18 cellular contexts compared by ENCODE assay signal in genomic region chr7:29918850-29919249, GRCh38.
DNase-seq lines count a peak whose midpoint lies in the region; TF ChIP-seq lines count a peak whose summit lies in the region.
"Had no signal": no experiment of that assay in that cellular context is flagged by ENCODE, and none has a peak within 500 bp of the region (broad histone marks: within the 10 kb centered on the region; RNA-seq: fewer than 3 reads in every experiment).

No MANE protein-coding gene starts in this region.

- H3K27me3 ChIP-seq in dorsolateral prefrontal cortex: no peaks in the 10 kb centered on the region
- H3K27me3 ChIP-seq in vagina: no peaks in the 10 kb centered on the region
- H3K27me3 ChIP-seq: BE2C; BLaER1 treated with 17β-estradiol and CSF1 and Interleukin-3, amounts not matched to agents 10 nM and 100 nM had no signal

- H3K27ac ChIP-seq in dorsolateral prefrontal cortex: peak overlapping the region in 34 of 59 donors; percentile 2 to 61 (median 28)
- no peak overlapping the region for H3K27ac ChIP-seq in vagina
- H3K27ac ChIP-seq: 22Rv1; BLaER1 treated with 17β-estradiol and CSF1 and Interleukin-3, amounts not matched to agents 10 nM and 100 nM had no signal

- no peak for TF ChIP-seq POLR2A in vagina (IDR thresholded peaks at IDR 0.05)

- no peaks in the 10 kb centered on the region for H3K36me3 Mint-ChIP-seq in activated naive CD8-positive, alpha-beta T cell
- peaks cover 3% of the 10 kb centered on the region for H3K36me3 Mint-ChIP-seq in activated naive CD8-positive, alpha-beta T cell treated with anti-CD3 and anti-CD28 coated beads for 36 hours

- no peak overlapping the region for H3K4me3 Mint-ChIP-seq in activated naive CD8-positive, alpha-beta T cell
- no peak overlapping the region for H3K4me3 Mint-ChIP-seq in activated naive CD8-positive, alpha-beta T cell treated with anti-CD3 and anti-CD28 coated beads for 36 hours
- H3K4me3 Mint-ChIP-seq: CD14-positive monocyte; CD4-positive, alpha-beta T cell; HFFc6 had no signal

- intact Hi-C loops in dorsolateral prefrontal cortex (cut with DNase I) (loop anchor here in 1 of 2 donors (5.0 kb wide), 1 partner anchor 112 kb away; the partner anchor contains the start of gene WIPF3), vagina (cut with DNase I) (no loop called here)

- no peaks in the 10 kb centered on the region for H3K4me1 ChIP-seq in vagina
- H3K4me1 ChIP-seq: BE2C, HAP-1 had no signal

- H3K4me3 ChIP-seq in dorsolateral prefrontal cortex (no peak overlapping the region), vagina (no peak overlapping the region)
- H3K4me3 ChIP-seq: BLaER1 treated with 17β-estradiol and CSF1 and Interleukin-3, amounts not matched to agents 10 nM and 100 nM; HAP-1 had no signal

- peaks cover 0 to 15% of the 10 kb centered on the region in 2 donors for H3K36me3 ChIP-seq in vagina
- H3K36me3 ChIP-seq: BLaER1 treated with 17β-estradiol and CSF1 and Interleukin-3, amounts not matched to agents 10 nM and 100 nM had no signal

- H3K9me3 ChIP-seq in vagina: no peaks in the 10 kb centered on the region
- H3K9me3 ChIP-seq: BE2C; BLaER1 treated with 17β-estradiol and CSF1 and Interleukin-3, amounts not matched to agents 10 nM and 100 nM; HAP-1 had no signal

- TF ChIP-seq CTCF in dorsolateral prefrontal cortex (IDR thresholded peaks at IDR 0.05 in 54 of 56, conservative IDR thresholded peaks at IDR 0.05 in 2 of 56; ENCODE audit: low read depth in 1 of 56, partially characterized antibody in 56 of 56) (no peak), vagina (IDR thresholded peaks at IDR 0.05) (no peak)

- no peaks in the 10 kb centered on the region for H3K4me1 Mint-ChIP-seq in activated naive CD8-positive, alpha-beta T cell (ENCODE audit: low read depth)
- H3K4me1 Mint-ChIP-seq in activated naive CD8-positive, alpha-beta T cell treated with anti-CD3 and anti-CD28 coated beads for 36 hours: no peaks in the 10 kb centered on the region

- no peaks in the 10 kb centered on the region for H3K9me3 Mint-ChIP-seq in activated naive CD8-positive, alpha-beta T cell (ENCODE audit: low read depth)
- no peaks in the 10 kb centered on the region for H3K9me3 Mint-ChIP-seq in activated naive CD8-positive, alpha-beta T cell treated with anti-CD3 and anti-CD28 coated beads for 36 hours
- H3K9me3 Mint-ChIP-seq: CD14-positive monocyte; CD4-positive, alpha-beta T cell; HFFc6 had no signal

- no peaks in the 10 kb centered on the region for H3K27me3 Mint-ChIP-seq in activated naive CD8-positive, alpha-beta T cell
- no peaks in the 10 kb centered on the region for H3K27me3 Mint-ChIP-seq in activated naive CD8-positive, alpha-beta T cell treated with anti-CD3 and anti-CD28 coated beads for 36 hours

- DNase-seq in activated naive CD8-positive, alpha-beta T cell treated with anti-CD3 and anti-CD28 coated beads for 36 hours: no peak
- DNase-seq in dorsolateral prefrontal cortex (no peak), vagina (ENCODE audit: extremely low spot score in 2 of 2) (peak; percentile 25 to 58), SKM-1 (lab: John Stamatoyannopoulos, UW; ENCODE audit: unreplicated experiment) (no peak), NCI-H2029 (lab: John Stamatoyannopoulos, UW) (no peak)
- DNase-seq: BE2C; Calu3; CD4-positive, alpha-beta T cell; COR-L47; DMS53; DMS79 treated with DMSO at 0.1 percent for 48 hours; GOT3; HFFc6 had no signal

- H3K27ac Mint-ChIP-seq in activated naive CD8-positive, alpha-beta T cell: peak overlapping the region; percentile 2
- no peak overlapping the region for H3K27ac Mint-ChIP-seq in activated naive CD8-positive, alpha-beta T cell treated with anti-CD3 and anti-CD28 coated beads for 36 hours
- H3K27ac Mint-ChIP-seq: CD14-positive monocyte; CD4-positive, alpha-beta T cell; HFFc6 had no signal

Comparison
In these comparisons a context has a peak if more than half of its experiments do, and no peak if none do; other contexts are left out.
1. DNase-seq: peak in vagina (2 of 2); none in activated naive CD8-positive, alpha-beta T cell treated with anti-CD3 and anti-CD28 coated beads for 36 hours (single experiment), dorsolateral prefrontal cortex (0 of 10), SKM-1 (single experiment) and NCI-H2029 (single experiment).